ENCODE assay signal across 37 cellular contexts in genomic region chr7:118243695-118244094, GRCh38. TPM values are rescaled to one million over a fixed set of nuclear protein-coding genes. Genes with fewer than 3 reads are reported as not detected.
"Had no signal": no experiment of that assay in that cellular context is flagged by ENCODE, and none has a peak within 500 bp of the region (broad histone marks: within the 10 kb centered on the region; RNA-seq: fewer than 3 reads in every experiment).

No MANE protein-coding gene starts in this region.

- H3K4me1 ChIP-seq: adrenal gland, body of pancreas, breast epithelium had no signal

- H3K36me3 ChIP-seq: adrenal gland, brain microvascular endothelial cell, breast epithelium had no signal

- H3K4me1 Mint-ChIP-seq: activated B cell treated with CpG ODN at 0.5 μM for 24 hours; activated CD4-positive, alpha-beta T cell treated with anti-CD3 and anti-CD28 coated beads, Interleukin-2, amount 10 ng/mL, durations not matched to agents 24 days and 14 days; activated naive CD8-positive, alpha-beta T cell treated with anti-CD3 and anti-CD28 coated beads for 36 hours; activated T-helper 17 cell treated with anti-CD3 and anti-CD28 coated beads, Interleukin-2, amount 50 U/mL, for 72 hours had no signal

- H3K27ac Mint-ChIP-seq: activated B cell treated with CpG ODN at 0.5 μM for 24 hours; activated CD4-positive, alpha-beta memory T cell treated with anti-CD3 and anti-CD28 coated beads for 36 hours; activated CD4-positive, alpha-beta T cell treated with anti-CD3 and anti-CD28 coated beads, Interleukin-2, amount 10 ng/mL, durations not matched to agents 24 days and 14 days; activated CD8-positive, alpha-beta T cell treated with anti-CD3 and anti-CD28 coated beads for 36 hours; activated naive CD4-positive, alpha-beta T cell treated with anti-CD3 and anti-CD28 coated beads for 36 hours; activated naive CD4-positive, alpha-beta T cell treated with anti-CD3 and anti-CD28 coated beads, Interleukin-2, amount 50 U/mL, for 72 hours; activated naive CD8-positive, alpha-beta T cell treated with anti-CD3 and anti-CD28 coated beads for 36 hours; activated T-cell treated with anti-CD3 and anti-CD28 coated beads, Interleukin-2, amount 50 U/mL, for 72 hours; activated T-helper 1 cell treated with anti-CD3 and anti-CD28 coated beads, Interleukin-12 subunit alpha, Interleukin-12 subunit beta, Interleukin-2, Interleukin-4 antibody, amounts not matched to agents 30 ng/mL and 10 ng/mL and 1 ng/mL, durations not matched to agents 14 hours and 24 hours and 36 hours; activated T-helper 17 cell treated with anti-CD3 and anti-CD28 coated beads, Interleukin-2, amount 50 U/mL, for 72 hours; T-helper 1 cell treated with Interleukin-12 subunit alpha and Interleukin-12 subunit beta and Interleukin-4 antibody, amounts not matched to agents 30 μg/mL and 1 μg/mL, for 36 hours; T-helper 2 cell treated with Interferon-gamma antibody and Interleukin-4, amounts not matched to agents 5 μg/mL and 100 μg/mL, for 36 hours had no signal

- H3K4me3 ChIP-seq: adrenal gland, body of pancreas, breast epithelium had no signal

- H3K27ac ChIP-seq: adrenal gland, body of pancreas, brain microvascular endothelial cell, breast epithelium, VCaP had no signal

- H3K36me3 Mint-ChIP-seq: activated CD4-positive, alpha-beta memory T cell treated with anti-CD3 and anti-CD28 coated beads for 36 hours; activated naive CD4-positive, alpha-beta T cell treated with anti-CD3 and anti-CD28 coated beads, Interleukin-2, amount 50 U/mL, for 72 hours; activated naive CD8-positive, alpha-beta T cell treated with anti-CD3 and anti-CD28 coated beads for 36 hours had no signal

- H3K4me3 Mint-ChIP-seq: activated B cell treated with CpG ODN at 0.5 μM for 24 hours; activated CD4-positive, alpha-beta memory T cell treated with anti-CD3 and anti-CD28 coated beads for 36 hours; activated CD4-positive, alpha-beta T cell treated with anti-CD3 and anti-CD28 coated beads, Interleukin-2, amount 10 ng/mL, durations not matched to agents 24 days and 14 days; activated CD8-positive, alpha-beta T cell treated with anti-CD3 and anti-CD28 coated beads for 36 hours; activated naive CD4-positive, alpha-beta T cell treated with anti-CD3 and anti-CD28 coated beads for 36 hours; activated naive CD8-positive, alpha-beta T cell treated with anti-CD3 and anti-CD28 coated beads for 36 hours; activated T-cell treated with anti-CD3 and anti-CD28 coated beads, Interleukin-2, amount 50 U/mL, for 4 hours; activated T-cell treated with anti-CD3 and anti-CD28 coated beads, Interleukin-2, amount 50 U/mL, for 72 hours; activated T-helper 1 cell treated with anti-CD3 and anti-CD28 coated beads, Interleukin-12 subunit alpha, Interleukin-12 subunit beta, Interleukin-2, Interleukin-4 antibody, amounts not matched to agents 30 ng/mL and 10 ng/mL and 1 ng/mL, durations not matched to agents 14 hours and 24 hours and 36 hours; activated T-helper 17 cell treated with anti-CD3 and anti-CD28 coated beads, Interleukin-2, amount 50 U/mL, for 72 hours; T-helper 1 cell treated with Interleukin-12 subunit alpha and Interleukin-12 subunit beta and Interleukin-4 antibody, amounts not matched to agents 30 μg/mL and 1 μg/mL, for 36 hours; T-helper 2 cell treated with Interferon-gamma antibody and Interleukin-4, amounts not matched to agents 5 μg/mL and 100 μg/mL, for 36 hours had no signal

- H3K27me3 Mint-ChIP-seq: activated B cell treated with CpG ODN at 0.5 μM for 24 hours; activated CD4-positive, alpha-beta memory T cell treated with anti-CD3 and anti-CD28 coated beads for 36 hours; activated CD8-positive, alpha-beta T cell treated with anti-CD3 and anti-CD28 coated beads for 36 hours had no signal

- DNase-seq: activated B cell treated with CpG ODN at 0.5 μM for 24 hours; activated CD4-positive, alpha-beta memory T cell treated with anti-CD3 and anti-CD28 coated beads for 36 hours; activated CD4-positive, alpha-beta T cell treated with anti-CD3 and anti-CD28 coated beads for 4 hours; activated CD4-positive, alpha-beta T cell treated with anti-CD3 and anti-CD28 coated beads, Interleukin-2, amount 10 ng/mL, durations not matched to agents 24 days and 14 days; activated CD4-positive, alpha-beta T cell treated with anti-CD3 and anti-CD28 coated beads, Interleukin-2, amount 50 U/mL, for 1 hour; activated CD4-positive, alpha-beta T cell treated with anti-CD3 and anti-CD28 coated beads, Interleukin-2, amount 50 U/mL, for 4 hours; activated CD4-positive, CD25-positive, alpha-beta regulatory T cell treated with anti-CD3 and anti-CD28 coated beads, Interleukin-2, amount 50 U/mL, for 72 hours; activated CD8-positive, alpha-beta memory T cell treated with anti-CD3 and anti-CD28 coated beads, Interleukin-2, amount 50 U/mL, for 4 hours; activated CD8-positive, alpha-beta T cell treated with anti-CD3 and anti-CD28 coated beads for 36 hours; activated effector memory CD4-positive, alpha-beta T cell treated with anti-CD3 and anti-CD28 coated beads, Interleukin-2, amount 50 U/mL, for 16 hours; activated gamma-delta T cell treated with Interleukin-2 at 50 U/mL for 16 hours; activated naive CD4-positive, alpha-beta T cell; activated naive CD4-positive, alpha-beta T cell treated with anti-CD3 and anti-CD28 coated beads for 36 hours; activated naive CD4-positive, alpha-beta T cell treated with anti-CD3 and anti-CD28 coated beads, Interleukin-2, amount 50 U/mL, for 16 hours; activated naive CD8-positive, alpha-beta T cell treated with anti-CD3 and anti-CD28 coated beads for 36 hours; activated T-cell treated with anti-CD3 and anti-CD28 coated beads for 4 hours; activated T-cell treated with anti-CD3 and anti-CD28 coated beads, Interleukin-2, amount 50 U/mL, for 1 hour; activated T-cell treated with anti-CD3 and anti-CD28 coated beads, Interleukin-2, amount 50 U/mL, for 4 hours; activated T-cell treated with anti-CD3 and anti-CD28 coated beads, Interleukin-2, amount 50 U/mL, for 72 hours; adrenal gland; amniotic stem cell; aorta; body of pancreas; brain microvascular endothelial cell; central memory CD4-positive, alpha-beta T cell; T-helper 1 cell; T-helper 2 cell; T-helper 9 cell had no signal

- H3K27me3 ChIP-seq: adrenal gland, body of pancreas, brain microvascular endothelial cell, breast epithelium had no signal

- H3K9me3 ChIP-seq: adrenal gland, body of pancreas, breast epithelium had no signal

- FAIRE-seq: astrocyte, TTC549 had no signal

- ATAC-seq: activated CD8-positive, alpha-beta T cell treated with anti-CD3 and anti-CD28 coated beads for 36 hours; activated naive CD4-positive, alpha-beta T cell treated with anti-CD3 and anti-CD28 coated beads, Interleukin-2, amount 50 U/mL, for 72 hours; activated T-cell treated with anti-CD3 and anti-CD28 coated beads, Interleukin-2, amount 50 U/mL, for 4 hours; activated T-cell treated with anti-CD3 and anti-CD28 coated beads, Interleukin-2, amount 50 U/mL, for 72 hours; activated T-helper 17 cell treated with anti-CD3 and anti-CD28 coated beads, Interleukin-2, amount 50 U/mL, for 72 hours; body of pancreas had no signal

- H3K9me3 Mint-ChIP-seq: activated CD4-positive, alpha-beta memory T cell treated with anti-CD3 and anti-CD28 coated beads for 36 hours; activated CD4-positive, alpha-beta T cell treated with anti-CD3 and anti-CD28 coated beads, Interleukin-2, amount 10 ng/mL, durations not matched to agents 24 days and 14 days; activated CD8-positive, alpha-beta T cell treated with anti-CD3 and anti-CD28 coated beads for 36 hours; activated naive CD4-positive, alpha-beta T cell treated with anti-CD3 and anti-CD28 coated beads for 36 hours; activated naive CD4-positive, alpha-beta T cell treated with anti-CD3 and anti-CD28 coated beads, Interleukin-2, amount 50 U/mL, for 72 hours; activated naive CD8-positive, alpha-beta T cell treated with anti-CD3 and anti-CD28 coated beads for 36 hours; activated T-cell treated with anti-CD3 and anti-CD28 coated beads, Interleukin-2, amount 50 U/mL, for 4 hours; activated T-cell treated with anti-CD3 and anti-CD28 coated beads, Interleukin-2, amount 50 U/mL, for 72 hours; activated T-helper 1 cell treated with anti-CD3 and anti-CD28 coated beads, Interleukin-12 subunit alpha, Interleukin-12 subunit beta, Interleukin-2, Interleukin-4 antibody, amounts not matched to agents 30 ng/mL and 10 ng/mL and 1 ng/mL, durations not matched to agents 14 hours and 24 hours and 36 hours; activated T-helper 17 cell treated with anti-CD3 and anti-CD28 coated beads, Interleukin-2, amount 50 U/mL, for 72 hours; T-helper 1 cell treated with Interleukin-12 subunit alpha and Interleukin-12 subunit beta and Interleukin-4 antibody, amounts not matched to agents 30 μg/mL and 1 μg/mL, for 36 hours; T-helper 2 cell treated with Interferon-gamma antibody and Interleukin-4, amounts not matched to agents 5 μg/mL and 100 μg/mL, for 36 hours had no signal

RNA-seq across cellular contexts. Expression of gene ANKRD7, which starts 19.2 kb away (rescaled TPM):
- total RNA-seq: activated B cell treated with CpG ODN at 0.5 μM for 24 hours; activated CD4-positive, alpha-beta memory T cell treated with anti-CD3 and anti-CD28 coated beads for 36 hours; activated CD4-positive, alpha-beta T cell treated with anti-CD3 and anti-CD28 coated beads, Interleukin-2, amount 10 ng/mL, durations not matched to agents 24 days and 14 days; activated T-helper 1 cell treated with anti-CD3 and anti-CD28 coated beads, Interleukin-12 subunit alpha, Interleukin-12 subunit beta, Interleukin-2, Interleukin-4 antibody, amounts not matched to agents 30 ng/mL and 10 ng/mL and 1 ng/mL, durations not matched to agents 14 hours and 24 hours and 36 hours had no signal
